14 cellular contexts compared by ENCODE assay signal in genomic region chr3:186180151-186180550, GRCh38.
DNase-seq lines count a peak whose midpoint lies in the region; TF ChIP-seq lines count a peak whose summit lies in the region.
"Had no signal": no experiment of that assay in that cellular context is flagged by ENCODE, and none has a peak within 500 bp of the region (broad histone marks: within the 10 kb centered on the region; RNA-seq: fewer than 3 reads in every experiment).

No MANE protein-coding gene starts in this region.

- H3K36me3 Mint-ChIP-seq in endodermal cell (ENCODE audit: low read depth), result no peaks in the 10 kb centered on the region
- H3K36me3 Mint-ChIP-seq: CD4-positive, alpha-beta memory T cell had no signal

- CTCF ChIA-PET in HEK293 (lab: Yijun Ruan, JAX), result no interaction called here

- H3K27ac ChIP-seq in HEK293 (ENCODE audit: extremely low read depth, low read depth, low read length) (no peak overlapping the region), endodermal cell (ENCODE audit: low read depth, low read length) (no peak overlapping the region), neural cell (ENCODE audit: low read length) (no peak overlapping the region)
- H3K27ac ChIP-seq: C4-2B had no signal

- H3K4me1 ChIP-seq in HEK293 (ENCODE audit: control insufficient read depth, insufficient read depth, low read length) (no peaks in the 10 kb centered on the region), endodermal cell (ENCODE audit: control insufficient read depth, insufficient read depth, low read length) (no peaks in the 10 kb centered on the region)

- H3K9me3 ChIP-seq in HEK293 (ENCODE audit: control insufficient read depth, insufficient read depth, low read depth, low read length) (no peaks in the 10 kb centered on the region), endodermal cell (ENCODE audit: control insufficient read depth, low read length) (peaks cover 4% of the 10 kb centered on the region), neural cell (ENCODE audit: low read length) (no peaks in the 10 kb centered on the region)
- H3K9me3 ChIP-seq: BE2C had no signal

- WGBS in endodermal cell (ENCODE audit: insufficient coverage in 1 of 2, insufficient read length in 1 of 2), 2 experiments, result 91 to 92% methylated on average over 5 of the region's 5 CpGs

- no peaks in the 10 kb centered on the region for H3K9me2 ChIP-seq in neural cell (ENCODE audit: insufficient read depth, low read length)

- no peak overlapping the region for H3K4me3 Mint-ChIP-seq in endodermal cell
- H3K4me3 Mint-ChIP-seq: CD4-positive, alpha-beta memory T cell; GM23338 had no signal

- peaks cover 17% of the 10 kb centered on the region for H3K27me3 Mint-ChIP-seq in endodermal cell (ENCODE audit: insufficient read depth)
- H3K27me3 Mint-ChIP-seq: CD4-positive, alpha-beta memory T cell had no signal

- no peaks in the 10 kb centered on the region for H4K20me1 ChIP-seq in neural cell (ENCODE audit: insufficient read depth)

- H3K9me3 Mint-ChIP-seq in endodermal cell, result peaks cover 4% of the 10 kb centered on the region
- H3K9me3 Mint-ChIP-seq: CD4-positive, alpha-beta memory T cell; GM23338 had no signal

- peaks cover 14% of the 10 kb centered on the region for H3K27me3 ChIP-seq in endodermal cell (ENCODE audit: control insufficient read depth, insufficient read depth, low read length, poor library complexity, severe bottlenecking)
- no peaks in the 10 kb centered on the region for H3K27me3 ChIP-seq in neural cell (ENCODE audit: insufficient read depth, low read depth, low read length)
- H3K27me3 ChIP-seq: BE2C had no signal

- TF ChIP-seq RAD21 in neural cell (conservative IDR thresholded peaks at IDR 0.05), result no peak

- POLR2A ChIA-PET in HEK293 (lab: Yijun Ruan, JAX), result no interaction called here

- H2AFZ ChIP-seq in neural cell (ENCODE audit: low read depth, low read length), result no peak overlapping the region
- H2AFZ ChIP-seq: GM23338 had no signal

- H3F3A ChIP-seq in neural cell (ENCODE audit: insufficient read depth, low read length, poor library complexity, severe bottlenecking), result no peaks in the 10 kb centered on the region

- H3K4me3 ChIP-seq in HEK293 (ENCODE audit: low read depth, low read length), result no peak overlapping the region
- no peak overlapping the region for H3K4me3 ChIP-seq in endodermal cell (ENCODE audit: low read length)
- no peak overlapping the region for H3K4me3 ChIP-seq in neural cell (ENCODE audit: low read length)
- H3K4me3 ChIP-seq: GM23338 had no signal

- DNase-seq in NCI-H2227 treated with DMSO at 0.1 percent for 48 hours (lab: John Stamatoyannopoulos, UW) (peak; percentile 52), endodermal cell (peak; percentile 13), UCSD-AML1 (lab: John Stamatoyannopoulos, UW; ENCODE audit: unreplicated experiment) (no peak), DMS153 treated with DMSO at 0.1 percent for 48 hours (lab: John Stamatoyannopoulos, UW; ENCODE audit: unreplicated experiment) (no peak), Ammon's horn (ENCODE audit: low spot score) (no peak)
- DNase-seq: BE2C; CD4-positive, alpha-beta memory T cell; DMS79 treated with DMSO at 0.1 percent for 48 hours; EL; H7 had no signal

- no peak overlapping the region for H3K4me2 ChIP-seq in neural cell (ENCODE audit: low read length)
- H3K4me2 ChIP-seq: GM23338 had no signal

- H3K4me1 Mint-ChIP-seq in endodermal cell, result peaks cover 12% of the 10 kb centered on the region

- no peaks in the 10 kb centered on the region for H3K36me3 ChIP-seq in HEK293 (ENCODE audit: control insufficient read depth in 2 of 2, insufficient read depth in 1 of 2, low read length in 2 of 2)
- no peaks in the 10 kb centered on the region for H3K36me3 ChIP-seq in endodermal cell (ENCODE audit: control insufficient read depth, insufficient read depth, low read length)
- no peaks in the 10 kb centered on the region for H3K36me3 ChIP-seq in neural cell (ENCODE audit: insufficient read depth, low read length)

- no peaks in the 10 kb centered on the region for H3K79me2 ChIP-seq in neural cell (replicated peaks; ENCODE audit: insufficient read depth, low read length)

- peak; percentile 13 for TF ChIP-seq EP300 in neural cell (conservative IDR thresholded peaks at IDR 0.05; ENCODE audit: poor library complexity, severe bottlenecking)

- TF ChIP-seq CTCF in HEK293 (tag by site-specific recombination; IDR thresholded peaks at IDR 0.05), result no peak
- TF ChIP-seq CTCF in endodermal cell (conservative IDR thresholded peaks at IDR 0.05), result no peak
- no peak for TF ChIP-seq CTCF in neural cell (IDR thresholded peaks at IDR 0.05; ENCODE audit: poor library complexity, severe bottlenecking)

- H3K27ac Mint-ChIP-seq in endodermal cell, result no peak overlapping the region
- H3K27ac Mint-ChIP-seq: GM23338 had no signal

- H3K9ac ChIP-seq in endodermal cell (ENCODE audit: extremely low read depth, low read length, poor library complexity, severe bottlenecking) (no peak overlapping the region), neural cell (ENCODE audit: low read length) (no peak overlapping the region)

TF ChIP-seq in HEK293, 187 proteins besides CTCF, POLR2A, EP300 and RAD21 (continues in another document):
- TF ChIP-seq SCRT1 (tag by site-specific recombination; IDR thresholded peaks at IDR 0.05; ENCODE audit: borderline replicate concordance) (peak; percentile 24; the same call in 1 of the 2 replicates), REPIN1 (tag by site-specific recombination; IDR thresholded peaks at IDR 0.05; ENCODE audit: low read depth) (no peak), SCRT2 (tag by site-specific recombination; IDR thresholded peaks at IDR 0.05) (peak; percentile 50; the same call in 1 of the 2 replicates), ZNF2 (tag by site-specific recombination; IDR thresholded peaks at IDR 0.05) (no peak), ZBTB17 (tag by site-specific recombination; IDR thresholded peaks at IDR 0.05) (no peak), ZNF580 (tag by site-specific recombination; IDR thresholded peaks at IDR 0.05) (no peak), GFI1B (tag by site-specific recombination; IDR thresholded peaks at IDR 0.05) (no peak)

TF ChIP-seq in neural cell, 6 proteins besides CTCF, POLR2A, EP300 and RAD21:
- TF ChIP-seq MXI1 (conservative IDR thresholded peaks at IDR 0.05; ENCODE audit: poor library complexity, severe bottlenecking), result no peak
- no peak for TF ChIP-seq TAF1 (IDR thresholded peaks at IDR 0.05; ENCODE audit: low read depth)
- TF ChIP-seq EZH2 (IDR thresholded peaks at IDR 0.05; ENCODE audit: borderline replicate concordance, insufficient read depth, low read length, poor library complexity, severe bottlenecking), result no peak
- TF ChIP-seq REST (IDR thresholded peaks at IDR 0.05; ENCODE audit: borderline replicate concordance), result no peak
- no peak for TF ChIP-seq SMC3 (conservative IDR thresholded peaks at IDR 0.05; ENCODE audit: poor library complexity)
- no peak for TF ChIP-seq POLR2AphosphoS5 (IDR thresholded peaks at IDR 0.05)
TF ChIP-seq in neural cell: peak in this region for 0.

Comparison
In these comparisons a context has a peak if more than half of its experiments do, and no peak if none do; other contexts are left out.
1. DNase-seq: peak in NCI-H2227 treated with DMSO at 0.1 percent for 48 hours (single experiment) and endodermal cell (single experiment); none in UCSD-AML1 (single experiment), DMS153 treated with DMSO at 0.1 percent for 48 hours (single experiment) and Ammon's horn (single experiment).